ENCODE assay signal across 8 cellular contexts in the genomic region with DNA sequence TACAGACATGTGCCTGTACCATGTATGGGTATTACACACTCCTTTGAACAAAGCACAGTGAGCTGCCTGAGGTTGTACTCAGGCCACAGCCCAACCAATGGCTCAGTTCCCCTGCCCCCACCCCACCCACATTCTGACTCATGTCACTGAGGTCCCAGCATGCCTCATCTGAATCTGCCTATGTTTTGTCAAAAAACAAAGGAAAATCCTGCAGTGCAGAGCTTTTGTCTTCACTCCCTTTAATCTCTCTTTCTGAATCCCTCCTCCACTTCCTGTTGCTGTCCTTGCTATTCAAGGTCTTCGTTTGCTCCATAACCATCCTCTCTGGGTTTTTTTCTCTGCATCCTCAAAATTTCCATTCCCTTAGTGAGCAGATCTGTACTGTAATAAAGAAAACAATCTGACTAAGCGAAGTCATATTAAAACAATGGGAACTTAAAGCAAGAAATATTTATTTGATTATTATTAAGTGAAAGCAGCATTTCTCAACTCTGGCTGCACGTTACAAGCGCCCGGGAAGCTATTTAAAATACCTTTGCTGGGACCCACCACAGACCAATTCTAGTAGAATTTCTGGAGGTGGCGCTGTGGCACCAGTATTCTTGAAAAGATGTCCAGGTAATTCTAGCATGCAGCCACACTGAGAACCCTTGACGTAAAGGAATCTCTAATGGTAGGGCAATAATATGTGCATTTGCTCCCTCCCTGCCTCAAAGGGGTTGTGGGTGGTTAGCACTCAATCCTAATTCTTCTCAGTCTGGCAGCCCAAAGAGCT. TPM values are rescaled to one million over a fixed set of nuclear protein-coding genes. Genes with fewer than 3 reads are reported as not detected.
DNase-seq lines count a peak whose midpoint lies in the region; ATAC-seq lines count a peak whose summit lies in the region.

No MANE protein-coding gene starts in this region.

- H3K9me3 ChIP-seq in ES-I3 (ENCODE audit: control insufficient read depth, insufficient read depth, low read length), result no peaks in the 10 kb centered on the region

- peak; percentile 97 to 98 for ATAC-seq in activated T-cell treated with anti-CD3 and anti-CD28 coated beads, Interleukin-2, amount 50 U/mL, for 72 hours (replicated peaks in 1 of 2)

- H3K4me3 Mint-ChIP-seq in activated T-cell treated with anti-CD3 and anti-CD28 coated beads, Interleukin-2, amount 50 U/mL, for 72 hours, result peak overlapping the region; percentile 10 to 33

- no peak overlapping the region for H3K27ac Mint-ChIP-seq in activated T-cell treated with anti-CD3 and anti-CD28 coated beads, Interleukin-2, amount 50 U/mL, for 72 hours

- peaks cover 26% of the 10 kb centered on the region for H3K27me3 Mint-ChIP-seq in activated T-cell treated with anti-CD3 and anti-CD28 coated beads, Interleukin-2, amount 50 U/mL, for 72 hours (ENCODE audit: low read depth)

- H3K4me1 Mint-ChIP-seq in activated T-cell treated with anti-CD3 and anti-CD28 coated beads, Interleukin-2, amount 50 U/mL, for 72 hours (ENCODE audit: low read depth), result peaks cover 14% of the 10 kb centered on the region

- H3K9ac ChIP-seq in ES-I3 (ENCODE audit: low read depth, low read length), result peak overlapping the region; percentile 32

- DNase-seq in HPDE6-E6E7 (ENCODE audit: extremely low spot score) (peak; percentile 9), islet precursor cell (peak; percentile 83), amygdala (lab: John Stamatoyannopoulos, UW) (no peak), hippocampal formation (lab: John Stamatoyannopoulos, UW) (no peak), NCI-H226 (no peak), activated gamma-delta T cell treated with Interleukin-2 at 50 U/mL for 16 hours (no peak)
- peak; percentile 25 to 38 for DNase-seq in activated T-cell treated with anti-CD3 and anti-CD28 coated beads, Interleukin-2, amount 50 U/mL, for 72 hours

- H3K9me3 Mint-ChIP-seq in activated T-cell treated with anti-CD3 and anti-CD28 coated beads, Interleukin-2, amount 50 U/mL, for 72 hours, result no peaks in the 10 kb centered on the region

- H3K4me1 ChIP-seq in ES-I3 (ENCODE audit: insufficient read depth, low read length), result peaks cover 24% of the 10 kb centered on the region

- H3K36me3 Mint-ChIP-seq in activated T-cell treated with anti-CD3 and anti-CD28 coated beads, Interleukin-2, amount 50 U/mL, for 72 hours (ENCODE audit: insufficient read depth in 2 of 2), result no peaks in the 10 kb centered on the region

- no peaks in the 10 kb centered on the region for H3K36me3 ChIP-seq in ES-I3 (ENCODE audit: insufficient read depth, low read length)

RNA-seq across cellular contexts. Expression of gene GUCY2F, which starts 8.8 kb away (rescaled TPM):
- total RNA-seq in activated T-cell treated with anti-CD3 and anti-CD28 coated beads, Interleukin-2, amount 50 U/mL, for 72 hours, result under 1 TPM in 1 of 2 donors, not detected in 1; 0.07 TPM

Comparison
In these comparisons a context has a peak if more than half of its experiments do, and no peak if none do; other contexts are left out.
1. DNase-seq: peak in HPDE6-E6E7 (single experiment), activated T-cell treated with anti-CD3 and anti-CD28 coated beads, Interleukin-2, amount 50 U/mL, for 72 hours (2 of 2) and islet precursor cell (single experiment); none in amygdala (0 of 56), hippocampal formation (0 of 2), NCI-H226 (single experiment) and activated gamma-delta T cell treated with Interleukin-2 at 50 U/mL for 16 hours (single experiment).